14 cellular contexts compared by ENCODE assay signal in the genomic region with DNA sequence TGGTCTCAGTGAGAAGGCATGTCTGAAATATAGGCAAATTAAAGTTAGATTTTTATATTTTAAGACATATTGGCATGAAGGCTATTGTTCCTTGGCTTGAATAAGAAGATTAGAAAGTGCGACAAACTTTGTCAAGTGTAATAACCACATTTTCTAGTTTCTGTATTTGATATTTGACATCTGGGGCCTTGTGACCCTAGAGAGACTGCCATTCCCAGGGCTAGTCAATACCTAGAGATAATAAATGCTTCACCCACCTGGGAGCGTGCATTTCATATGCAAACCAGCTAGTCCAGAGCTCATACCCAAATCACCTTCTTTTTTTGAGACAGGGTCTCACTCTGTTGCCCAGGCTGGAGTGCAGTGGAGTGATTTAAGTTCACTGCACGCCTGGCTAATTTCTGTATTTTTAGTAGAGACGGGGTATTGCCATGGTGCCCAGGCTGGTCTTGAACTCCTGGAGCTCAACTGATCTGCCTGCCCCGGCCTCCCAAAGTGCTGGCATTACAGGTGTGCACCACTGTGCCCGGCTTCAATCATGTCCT.
DNase-seq lines count a peak whose midpoint lies in the region; ATAC-seq and TF ChIP-seq lines count a peak whose summit lies in the region.
"Had no signal": no experiment of that assay in that cellular context is flagged by ENCODE, and none has a peak within 500 bp of the region (broad histone marks: within the 10 kb centered on the region; RNA-seq: fewer than 3 reads in every experiment).

No MANE protein-coding gene starts in this region.

- peak; percentile 32 for ATAC-seq in GM18858 (IDR thresholded peaks at IDR 0.05; ENCODE audit: unreplicated experiment)
- peak; percentile 44 for ATAC-seq in GM21526 (IDR thresholded peaks at IDR 0.05; ENCODE audit: low FRiP score, unreplicated experiment)
- ATAC-seq in HG03097 (IDR thresholded peaks at IDR 0.05; ENCODE audit: low FRiP score, unreplicated experiment): peak; percentile 31
- ATAC-seq in activated B cell treated with CpG ODN at 0.5 μM for 24 hours (ENCODE audit: low read depth): peak; percentile 12
- ATAC-seq: CD8-positive, alpha-beta T cell had no signal

- intact Hi-C loops in activated B cell treated with CpG ODN at 0.5 μM for 24 hours (cut with micrococcal nuclease): loop anchor here (1.0 kb wide), 1 partner anchor 9 kb away; no protein-coding TSS in a partner anchor

- TF ChIP-seq CTCF in activated B cell treated with CpG ODN at 0.5 μM for 24 hours (IDR thresholded peaks at IDR 0.05) (no peak), endodermal cell (conservative IDR thresholded peaks at IDR 0.05) (no peak)

- H3K36me3 Mint-ChIP-seq in activated B cell treated with CpG ODN at 0.5 μM for 24 hours (ENCODE audit: low read depth) (no peaks in the 10 kb centered on the region), endodermal cell (ENCODE audit: low read depth) (no peaks in the 10 kb centered on the region)
- H3K36me3 Mint-ChIP-seq: CD8-positive, alpha-beta T cell had no signal

- H3K36me3 ChIP-seq in endodermal cell (ENCODE audit: control insufficient read depth, insufficient read depth, low read length): no peaks in the 10 kb centered on the region
- H3K36me3 ChIP-seq: upper lobe of left lung had no signal

- H3K27ac Mint-ChIP-seq in activated B cell treated with CpG ODN at 0.5 μM for 24 hours (peak overlapping the region; percentile 89), endodermal cell (no peak overlapping the region)
- H3K27ac Mint-ChIP-seq: activated naive CD4-positive, alpha-beta T cell treated with anti-CD3 and anti-CD28 coated beads, Interleukin-2, amount 10 ng/mL, durations not matched to agents 7 days and 5 days; CD8-positive, alpha-beta T cell had no signal

- no peak overlapping the region for H3K4me3 ChIP-seq in endodermal cell (ENCODE audit: low read length)
- H3K4me3 ChIP-seq: upper lobe of left lung had no signal

- H3K9me3 Mint-ChIP-seq in activated B cell treated with CpG ODN at 0.5 μM for 24 hours: no peaks in the 10 kb centered on the region
- no peaks in the 10 kb centered on the region for H3K9me3 Mint-ChIP-seq in endodermal cell
- H3K9me3 Mint-ChIP-seq: activated naive CD4-positive, alpha-beta T cell treated with anti-CD3 and anti-CD28 coated beads, Interleukin-2, amount 10 ng/mL, durations not matched to agents 7 days and 5 days; CD8-positive, alpha-beta T cell had no signal

- CTCF ChIA-PET in activated B cell treated with CpG ODN at 0.5 μM for 24 hours (lab: Charles Lee): interaction anchor here (0.7 to 1.5 kb wide), 4 partner anchors 13 to 112 kb away, joined by 3 to 4 read pairs (median 4); no protein-coding TSS in a partner anchor

- no peak overlapping the region for H3K9ac ChIP-seq in endodermal cell (ENCODE audit: extremely low read depth, low read length, poor library complexity, severe bottlenecking)

- no peak for DNase-seq in activated B cell treated with CpG ODN at 0.5 μM for 24 hours
- no peak for DNase-seq in NOMO-1 (lab: John Stamatoyannopoulos, UW; ENCODE audit: unreplicated experiment in 2 of 2)
- DNase-seq in COR-L47 (lab: John Stamatoyannopoulos, UW): no peak
- DNase-seq in endodermal cell: no peak
- no peak for DNase-seq in Kasumi-1 (lab: John Stamatoyannopoulos, UW)
- DNase-seq: activated CD4-positive, alpha-beta T cell treated with anti-CD3 and anti-CD28 coated beads for 48 hours; activated naive CD4-positive, alpha-beta T cell treated with anti-CD3 and anti-CD28 coated beads, Interleukin-2, amount 10 ng/mL, durations not matched to agents 7 days and 5 days; CD8-positive, alpha-beta T cell; glutamatergic neuron; mammary epithelial cell; upper lobe of left lung had no signal

- no peaks in the 10 kb centered on the region for H3K27me3 ChIP-seq in endodermal cell (ENCODE audit: control insufficient read depth, insufficient read depth, low read length, poor library complexity, severe bottlenecking)
- H3K27me3 ChIP-seq: upper lobe of left lung had no signal

- no peaks in the 10 kb centered on the region for H3K4me1 ChIP-seq in endodermal cell (ENCODE audit: control insufficient read depth, insufficient read depth, low read length)

- POLR2A ChIA-PET in activated B cell treated with CpG ODN at 0.5 μM for 24 hours (lab: Charles Lee): interaction anchor here (0.8 to 2.1 kb wide), 11 partner anchors 9 to 111 kb away, joined by 3 to 10 read pairs (median 4); no protein-coding TSS in a partner anchor

- peaks cover 88% of the 10 kb centered on the region for H3K4me1 Mint-ChIP-seq in activated B cell treated with CpG ODN at 0.5 μM for 24 hours
- peaks cover 7% of the 10 kb centered on the region for H3K4me1 Mint-ChIP-seq in endodermal cell

- H3K4me3 Mint-ChIP-seq in activated B cell treated with CpG ODN at 0.5 μM for 24 hours (peak overlapping the region; percentile 38), endodermal cell (no peak overlapping the region)
- H3K4me3 Mint-ChIP-seq: activated naive CD4-positive, alpha-beta T cell treated with anti-CD3 and anti-CD28 coated beads, Interleukin-2, amount 10 ng/mL, durations not matched to agents 7 days and 5 days; CD8-positive, alpha-beta T cell had no signal

- H3K9me3 ChIP-seq in endodermal cell (ENCODE audit: control insufficient read depth, low read length): no peaks in the 10 kb centered on the region
- H3K9me3 ChIP-seq: upper lobe of left lung had no signal

- H3K27me3 Mint-ChIP-seq in activated B cell treated with CpG ODN at 0.5 μM for 24 hours (no peaks in the 10 kb centered on the region), endodermal cell (ENCODE audit: insufficient read depth) (no peaks in the 10 kb centered on the region)
- H3K27me3 Mint-ChIP-seq: activated naive CD4-positive, alpha-beta T cell treated with anti-CD3 and anti-CD28 coated beads, Interleukin-2, amount 10 ng/mL, durations not matched to agents 7 days and 5 days had no signal

- H3K27ac ChIP-seq in endodermal cell (ENCODE audit: low read depth, low read length): no peak overlapping the region
- H3K27ac ChIP-seq: upper lobe of left lung had no signal

- 92 to 96% methylated on average over 4 to 6 of the region's 6 CpGs for whole genome bisulfite sequencing in endodermal cell (ENCODE audit: insufficient coverage in 1 of 2, insufficient read length in 1 of 2), 2 experiments
